In genomic region chr2:227406177-227407031, GRCh38 we compare ENCODE assay signal across 8 cellular contexts. TPM values are rescaled to one million over a fixed set of nuclear protein-coding genes. Genes with fewer than 3 reads are reported as not detected.
DNase-seq lines count a peak whose midpoint lies in the region; ATAC-seq and TF ChIP-seq lines count a peak whose summit lies in the region.

No MANE protein-coding gene starts in this region.

- no peaks in the 10 kb centered on the region for H3K36me3 ChIP-seq in WERI-Rb-1
- no peaks in the 10 kb centered on the region for H3K36me3 ChIP-seq in neuronal stem cell (replicated peaks in 1 of 2; ENCODE audit: control insufficient read depth in 2 of 2, insufficient read depth in 2 of 2, low read length in 2 of 2)

- peak; percentile 69 for TF ChIP-seq CTCF in WERI-Rb-1 (IDR thresholded peaks at IDR 0.05; ENCODE audit: low read depth, low read length)

- H3K4me3 ChIP-seq in WERI-Rb-1 (ENCODE audit: low read depth, low read length): no peak overlapping the region
- H3K4me3 ChIP-seq in neuronal stem cell (ENCODE audit: low read length in 2 of 2): no peak overlapping the region

- H3K4me2 ChIP-seq in neuronal stem cell (ENCODE audit: insufficient read depth, low read length, poor library complexity, severe bottlenecking): no peak overlapping the region

- no peaks in the 10 kb centered on the region for H3K79me1 ChIP-seq in neuronal stem cell (ENCODE audit: low read depth, low read length)

- DNase-seq in EH (ENCODE audit: low read depth) (peak; percentile 97), HCEC 1CT (peak; percentile 95), NCI-H2029 treated with DMSO at 0.1 percent for 48 hours (lab: John Stamatoyannopoulos, UW) (peak; percentile 74), WERI-Rb-1 (peak; percentile 50), foreskin melanocyte (peak; percentile 93), neuronal stem cell (ENCODE audit: low spot score) (peak; percentile 65)
- DNase-seq in activated CD8-positive, alpha-beta memory T cell treated with anti-CD3 and anti-CD28 coated beads, Interleukin-2, amount 50 U/mL, for 48 hours: no peak

- H3K9me3 ChIP-seq in WERI-Rb-1 (ENCODE audit: severe bottlenecking) (no peaks in the 10 kb centered on the region), neuronal stem cell (replicated peaks in 1 of 2; ENCODE audit: control insufficient read depth in 2 of 2, insufficient read depth in 1 of 2, low read depth in 1 of 2, low read length in 2 of 2) (no peaks in the 10 kb centered on the region)

- no peak overlapping the region for H4K91ac ChIP-seq in neuronal stem cell (ENCODE audit: low read depth, low read length, poor library complexity)

- H2AK5ac ChIP-seq in neuronal stem cell (ENCODE audit: low read depth, low read length): no peak overlapping the region

- no peak overlapping the region for H3K4ac ChIP-seq in neuronal stem cell (ENCODE audit: low read length)

- no peak overlapping the region for H3K18ac ChIP-seq in neuronal stem cell (ENCODE audit: low read length)

- H2AFZ ChIP-seq in neuronal stem cell (ENCODE audit: low read length): peak overlapping the region; percentile 66

- peaks cover 3 to 7% of the 10 kb centered on the region in 2 donors for H3K4me1 ChIP-seq in neuronal stem cell (ENCODE audit: control insufficient read depth in 2 of 2, insufficient read depth in 1 of 2, low read depth in 1 of 2, low read length in 2 of 2)

- no CpG with 5 or more reads among the region's 7 CpGs for WGBS in neuronal stem cell (ENCODE audit: extremely low coverage in 2 of 2, insufficient read length in 2 of 2, insufficient replicate concordance in 1 of 2), 2 donors

- H2BK5ac ChIP-seq in neuronal stem cell (ENCODE audit: low read length): no peak overlapping the region

- no peak overlapping the region for H2BK120ac ChIP-seq in neuronal stem cell (ENCODE audit: low read depth, low read length)

- H3K27ac ChIP-seq in WERI-Rb-1 (no peak overlapping the region), neuronal stem cell (replicated peaks; ENCODE audit: low read length) (no peak overlapping the region)

- no peak overlapping the region for H4K8ac ChIP-seq in neuronal stem cell (ENCODE audit: low read depth, low read length)

- no peak overlapping the region for H2BK15ac ChIP-seq in neuronal stem cell (ENCODE audit: low read length)

- no peak overlapping the region for H2BK12ac ChIP-seq in neuronal stem cell (ENCODE audit: low read length)

- H3K27me3 ChIP-seq in WERI-Rb-1 (ENCODE audit: insufficient read depth, low read depth, severe bottlenecking) (no peaks in the 10 kb centered on the region), neuronal stem cell (ENCODE audit: control insufficient read depth in 3 of 3, insufficient read depth in 3 of 3, low read depth in 1 of 3, low read length in 3 of 3) (no peaks in the 10 kb centered on the region)

- H3K9ac ChIP-seq in neuronal stem cell (ENCODE audit: low read depth, low read length, poor library complexity): no peak overlapping the region

- no peak overlapping the region for H3K14ac ChIP-seq in neuronal stem cell (ENCODE audit: low read length)

- no peak overlapping the region for H3K23ac ChIP-seq in neuronal stem cell (ENCODE audit: low read depth, low read length, poor library complexity)

- no peak for ATAC-seq in GM19467 (IDR thresholded peaks at IDR 0.05; ENCODE audit: unreplicated experiment)

RNA-seq across cellular contexts. Expression of gene SCYGR1, which starts 18.7 kb away (rescaled TPM):
- not detected for polyA plus RNA-seq in neuronal stem cell (2013, experiment 1 of 2)
- polyA plus RNA-seq in neuronal stem cell (2013, experiment 2 of 2): not detected

RNA-seq across cellular contexts. Expression of gene TM4SF20, which starts 27.3 kb away (rescaled TPM):
- polyA plus RNA-seq in neuronal stem cell (2013, experiment 1 of 2): not detected
- polyA plus RNA-seq in neuronal stem cell (2013, experiment 2 of 2): not detected
